ENCODE assay signal across 33 cellular contexts in genomic region chr15:35090104-35090807, GRCh38. TPM values are rescaled to one million over a fixed set of nuclear protein-coding genes. Genes with fewer than 3 reads are reported as not detected.
DNase-seq lines count a peak whose midpoint lies in the region; ATAC-seq, FAIRE-seq and TF ChIP-seq lines count a peak whose summit lies in the region.
"Had no signal": no experiment of that assay in that cellular context is flagged by ENCODE, and none has a peak within 500 bp of the region (broad histone marks: within the 10 kb centered on the region; RNA-seq: fewer than 3 reads in every experiment).

No MANE protein-coding gene starts in this region.

- H3K27ac Mint-ChIP-seq in nephron, result peak overlapping the region; percentile 14 to 48 (median 18)
- H3K27ac Mint-ChIP-seq: CD14-positive monocyte; CD4-positive, alpha-beta memory T cell; CD4-positive, CD25-positive, alpha-beta regulatory T cell; CD8-positive, alpha-beta memory T cell had no signal

- no peaks in the 10 kb centered on the region for H3K9me3 ChIP-seq in esophagus muscularis mucosa
- no peaks in the 10 kb centered on the region for H3K9me3 ChIP-seq in HepG2 (ENCODE audit: low read length)
- no peaks in the 10 kb centered on the region for H3K9me3 ChIP-seq in smooth muscle cell (replicated peaks; ENCODE audit: low read depth)
- H3K9me3 ChIP-seq in psoas muscle, result no peaks in the 10 kb centered on the region
- H3K9me3 ChIP-seq: BE2C, BLaER1 had no signal

- POLR2A ChIA-PET in HepG2 (lab: Yijun Ruan, JAX), result no interaction called here

- TF ChIP-seq EP300 in esophagus muscularis mucosa (IDR thresholded peaks at IDR 0.05) (no peak), HepG2 (IDR thresholded peaks at IDR 0.05; ENCODE audit: low read depth in 2 of 2, low read length in 2 of 2) (peak in 1 of 2 experiments; percentile 91; a peak in 2 of 4 replicates), HepG2 (CRISPR knock-in tag; IDR thresholded peaks at IDR 0.05; ENCODE audit: borderline replicate concordance) (no peak)

- peak; percentile 88 for ATAC-seq in HepG2
- ATAC-seq in GM21528 (IDR thresholded peaks at IDR 0.05; ENCODE audit: low FRiP score, unreplicated experiment), result no peak
- ATAC-seq in psoas muscle, result no peak
- ATAC-seq: GM12878 had no signal

- H3K4me2 ChIP-seq in HepG2 (ENCODE audit: low read depth, low read length) (peak overlapping the region; percentile 33), smooth muscle cell (no peak overlapping the region)
- H3K4me2 ChIP-seq: BLaER1 had no signal

- in situ Hi-C loops in HepG2 (cut with HindIII; ENCODE audit: extremely low pct_ligation_motif_present, low pct_unique_long_range_greater_than_20kb), result no loop called here

- H3K4me1 Mint-ChIP-seq in nephron, result peaks cover 10% of the 10 kb centered on the region
- H3K4me1 Mint-ChIP-seq: CD14-positive monocyte; CD4-positive, alpha-beta memory T cell; CD4-positive, CD25-positive, alpha-beta regulatory T cell; CD8-positive, alpha-beta memory T cell had no signal

- no peaks in the 10 kb centered on the region for H3F3A ChIP-seq in smooth muscle cell (ENCODE audit: low read depth)

- H3K4me1 ChIP-seq in esophagus muscularis mucosa (peaks cover 0 to 33% (median 14%) of the 10 kb centered on the region in 4 donors), HepG2 (ENCODE audit: insufficient read depth, low read length) (peaks cover 44% of the 10 kb centered on the region), smooth muscle cell (ENCODE audit: low read depth) (no peaks in the 10 kb centered on the region), psoas muscle (no peaks in the 10 kb centered on the region)
- H3K4me1 ChIP-seq: BLaER1 had no signal

- no peak for TF ChIP-seq RAD21 in HepG2 (CRISPR knock-in tag; IDR thresholded peaks at IDR 0.05)

- TF ChIP-seq POLR2A in esophagus muscularis mucosa (IDR thresholded peaks at IDR 0.05; ENCODE audit: low read depth), result no peak
- no peak for TF ChIP-seq POLR2A in HepG2 (IDR thresholded peaks at IDR 0.05; ENCODE audit: insufficient read depth in 1 of 2, low read depth in 2 of 2, low read length in 2 of 2)

- no peaks in the 10 kb centered on the region for H3K79me2 ChIP-seq in HepG2 (ENCODE audit: insufficient read depth, low read length)
- H3K79me2 ChIP-seq in smooth muscle cell (ENCODE audit: low read depth), result no peaks in the 10 kb centered on the region

- WGBS in esophagus muscularis mucosa, result 84% methylated on average over 1 of the region's 1 CpG
- 0% methylated on average over 1 of the region's 1 CpG for WGBS in HepG2 (ENCODE audit: low lambda C conversion rate)
- WGBS in smooth muscle cell (ENCODE audit: low lambda C conversion rate), result 93% methylated on average over 1 of the region's 1 CpG
- 52 to 83% (median 63%) methylated on average over 1 of the region's 1 CpG for WGBS in psoas muscle, 3 donors

- H3K4me3 ChIP-seq in esophagus muscularis mucosa (no peak overlapping the region), HepG2 (replicated peaks in 1 of 3; ENCODE audit: insufficient read depth in 1 of 3, low read depth in 2 of 3, low read length in 3 of 3) (no peak overlapping the region), smooth muscle cell (no peak overlapping the region), psoas muscle (no peak overlapping the region)
- H3K4me3 ChIP-seq: BLaER1, GM12878 had no signal

- CTCF ChIA-PET in HepG2 (lab: Yijun Ruan, JAX; ENCODE audit: low intra/inter-chr PET ratio, low total read pairs), result no interaction called here

- H3K36me3 ChIP-seq in esophagus muscularis mucosa (no peaks in the 10 kb centered on the region), HepG2 (replicated peaks in 1 of 2; ENCODE audit: control insufficient read depth in 1 of 2, insufficient read depth in 2 of 2, low read length in 2 of 2) (no peaks in the 10 kb centered on the region), smooth muscle cell (ENCODE audit: low read depth) (no peaks in the 10 kb centered on the region), psoas muscle (ENCODE audit: insufficient read depth in 1 of 2, low read depth in 1 of 2) (no peaks in the 10 kb centered on the region)
- H3K36me3 ChIP-seq: BE2C, BLaER1 had no signal

- TF ChIP-seq CTCF in esophagus muscularis mucosa (IDR thresholded peaks at IDR 0.05), result no peak
- no peak for TF ChIP-seq CTCF in HepG2 (CRISPR knock-in tag; IDR thresholded peaks at IDR 0.05)
- TF ChIP-seq CTCF in nephron (IDR thresholded peaks at IDR 0.05; ENCODE audit: unreplicated experiment in 3 of 3), result no peak
- TF ChIP-seq CTCF in smooth muscle cell (IDR thresholded peaks at IDR 0.05; ENCODE audit: borderline replicate concordance, insufficient read depth, poor library complexity, severe bottlenecking), result no peak
- no peak for TF ChIP-seq CTCF in psoas muscle (IDR thresholded peaks at IDR 0.05)

- no peak for FAIRE-seq in HepG2 (lab: Jason Lieb, UNC)
- FAIRE-seq: A204.1, GM12878, GM12892, GM18507, GM19239 had no signal

- H4K20me1 ChIP-seq in HepG2 (ENCODE audit: insufficient read depth, low read length), result no peaks in the 10 kb centered on the region
- H4K20me1 ChIP-seq in smooth muscle cell (ENCODE audit: low read depth), result no peaks in the 10 kb centered on the region
- H4K20me1 ChIP-seq: BLaER1 had no signal

- no peaks in the 10 kb centered on the region for H3K9me3 Mint-ChIP-seq in nephron

- H2AFZ ChIP-seq in HepG2 (ENCODE audit: low read length) (no peak overlapping the region), smooth muscle cell (ENCODE audit: low read depth) (no peak overlapping the region)

- H3K27ac ChIP-seq in esophagus muscularis mucosa (replicated peaks in 1 of 4) (no peak overlapping the region), HepG2 (ENCODE audit: extremely low read length, insufficient read depth, low read length) (peak overlapping the region; percentile 19), smooth muscle cell (ENCODE audit: low read depth) (no peak overlapping the region), psoas muscle (no peak overlapping the region)
- H3K27ac ChIP-seq: BLaER1 had no signal

- intact Hi-C loops in esophagus muscularis mucosa (cut with DNase I) (no loop called here), HepG2 (cut with micrococcal nuclease; ENCODE audit: unreplicated experiment) (no loop called here), psoas muscle (cut with DNase I) (no loop called here)

- no peaks in the 10 kb centered on the region for H3K27me3 Mint-ChIP-seq in nephron (ENCODE audit: low read depth)

- H3K4me3 Mint-ChIP-seq in nephron, result no peak overlapping the region
- H3K4me3 Mint-ChIP-seq: CD14-positive monocyte; CD4-positive, alpha-beta memory T cell; CD4-positive, CD25-positive, alpha-beta regulatory T cell; CD8-positive, alpha-beta memory T cell had no signal

- peaks cover 6% of the 10 kb centered on the region for H3K36me3 Mint-ChIP-seq in nephron (ENCODE audit: low read depth)
- H3K36me3 Mint-ChIP-seq: CD14-positive monocyte; CD4-positive, alpha-beta memory T cell; CD4-positive, CD25-positive, alpha-beta regulatory T cell had no signal

- H3K9ac ChIP-seq in HepG2 (ENCODE audit: insufficient read depth, low read depth, low read length) (no peak overlapping the region), smooth muscle cell (ENCODE audit: low read depth) (no peak overlapping the region)
- H3K9ac ChIP-seq: BLaER1 had no signal

- DNase-seq in NCI-H82 (lab: John Stamatoyannopoulos, UW) (peak; percentile 18), NCI-H82 treated with DMSO at 0.1 percent for 48 hours (lab: John Stamatoyannopoulos, UW; ENCODE audit: unreplicated experiment) (no peak), esophagus muscularis mucosa (ENCODE audit: extremely low spot score) (peak; percentile 45), HepG2 (ENCODE audit: low spot score) (peak; percentile 59), smooth muscle cell (lab: John Stamatoyannopoulos, UW; ENCODE audit: unreplicated experiment) (no peak), psoas muscle (no peak)
- DNase-seq: 8988T; ACHN; BE2C; C1 segment of cervical spinal cord; CD4-positive, alpha-beta memory T cell; CD4-positive, CD25-positive, alpha-beta regulatory T cell; CD8-positive, alpha-beta memory T cell; COR-L47; DMS 273 treated with DMSO at 0.1 percent for 48 hours; DMS153; DMS53; DMS79; DND-41; EL; GDM1 had no signal

- no TSS peak for BruUV-seq in HepG2 (replicated peaks; lab: Mats Ljungman, UMichigan)

- no peaks in the 10 kb centered on the region for H3K27me3 ChIP-seq in esophagus muscularis mucosa
- no peaks in the 10 kb centered on the region for H3K27me3 ChIP-seq in HepG2 (ENCODE audit: control insufficient read depth in 1 of 2, insufficient read depth in 2 of 2, low read length in 2 of 2)
- H3K27me3 ChIP-seq in smooth muscle cell (ENCODE audit: low read depth), result no peaks in the 10 kb centered on the region
- no peaks in the 10 kb centered on the region for H3K27me3 ChIP-seq in psoas muscle (ENCODE audit: insufficient read depth in 3 of 3, low read length in 2 of 3)
- H3K27me3 ChIP-seq: BE2C, BLaER1 had no signal

RNA-seq across cellular contexts. Expression of gene NANOGP8, which starts 5.2 kb away (rescaled TPM):
- total RNA-seq in esophagus muscularis mucosa, result 1 to 10 TPM in 1 of 4 donors, under 1 TPM in 2, not detected in 1; 0.63 to 3.3 (median 0.71) TPM
- total RNA-seq in HepG2 (2016; rRNA removed; fragmentation: Illumina TruSeq; extraction: Trizol), result 0.25 and 0.27 TPM in 2 replicates
- not detected in 2 replicates for total RNA-seq in HepG2 (2016; cell fraction: cytosol; rRNA removed; fragmentation: Illumina TruSeq; extraction: Trizol; ENCODE audit: low read depth)
- 0.27 TPM in 1 of 2 replicates, not detected in the other for total RNA-seq in HepG2 (2016; cell fraction: insoluble cytoplasmic fraction; rRNA removed; fragmentation: Illumina TruSeq; extraction: Trizol)
- not detected in 2 replicates for total RNA-seq in HepG2 (2016; cell fraction: membrane; rRNA removed; fragmentation: Illumina TruSeq; extraction: Trizol)
- total RNA-seq in HepG2 (2016; cell fraction: nucleus; rRNA removed; fragmentation: Illumina TruSeq; extraction: Trizol), result not detected in 2 replicates
- 0.09 TPM in 1 of 2 replicates, not detected in the other for polyA plus RNA-seq in HepG2 (2011; rRNA removed)
- 0.12 TPM in 1 of 2 replicates, not detected in the other for polyA plus RNA-seq in HepG2 (2011; cell fraction: cytosol; rRNA removed)
- polyA plus RNA-seq in HepG2 (2011; cell fraction: nucleus; rRNA removed), result 0.73 and 0.90 TPM in 2 replicates
- 0.28 TPM in 1 of 2 replicates, not detected in the other for polyA plus RNA-seq in HepG2 (2012)
- polyA plus RNA-seq in HepG2 (2016; cell fraction: cytosol; fragmentation: Illumina TruSeq; extraction: Trizol; ENCODE audit: low read depth), result 0.17 TPM in 1 of 2 replicates, not detected in the other
- not detected in 2 replicates for polyA plus RNA-seq in HepG2 (2016; cell fraction: insoluble cytoplasmic fraction; fragmentation: Illumina TruSeq; extraction: Trizol; ENCODE audit: low read depth)
- not detected in 2 replicates for polyA plus RNA-seq in HepG2 (2016; cell fraction: membrane; fragmentation: Illumina TruSeq; extraction: Trizol; ENCODE audit: low read depth)
- not detected in 2 replicates for polyA plus RNA-seq in HepG2 (2016; cell fraction: nucleus; fragmentation: Illumina TruSeq; extraction: Trizol; ENCODE audit: insufficient read depth, low read depth)
- polyA minus RNA-seq in HepG2 (2011; rRNA and poly(A)+ RNA removed; ENCODE audit: low replicate concordance), result 0.49 and 0.92 TPM in 2 replicates
- polyA minus RNA-seq in HepG2 (2011; cell fraction: cytosol; rRNA and poly(A)+ RNA removed), result 0.79 TPM in 1 of 2 replicates, not detected in the other
- polyA minus RNA-seq in HepG2 (2011; cell fraction: nucleus; rRNA and poly(A)+ RNA removed), result 2.3 and 3.2 TPM in 2 replicates
- total RNA-seq in smooth muscle cell, result not detected in 2 replicates
- polyA plus RNA-seq in smooth muscle cell, result not detected in 2 replicates
- under 1 TPM in 1 of 4 donors, not detected in 3; 0.27 TPM for total RNA-seq in psoas muscle
- under 1 TPM in 1 of 3 donors, not detected in 2; 0.07 TPM for polyA plus RNA-seq in psoas muscle
- total RNA-seq: A673; CD4-positive, alpha-beta memory T cell; CD4-positive, CD25-positive, alpha-beta regulatory T cell; CD8-positive, alpha-beta memory T cell; Daoy; G401; GM12878 had no signal
- polyA plus RNA-seq: CD14-positive monocyte; CD4-positive, alpha-beta memory T cell; CD4-positive, CD25-positive, alpha-beta regulatory T cell; CD8-positive, alpha-beta memory T cell; GM12878 had no signal

Comparison
In these comparisons a context has a peak if more than half of its experiments do, and no peak if none do; other contexts are left out.
1. DNase-seq: peak in NCI-H82 (single experiment), esophagus muscularis mucosa (single experiment) and HepG2 (single experiment); none in NCI-H82 treated with DMSO at 0.1 percent for 48 hours (single experiment), smooth muscle cell (single experiment) and psoas muscle (0 of 2).